ENCODE assay signal across 25 cellular contexts in genomic region chr10:48343871-48344598, GRCh38. TPM values are rescaled to one million over a fixed set of nuclear protein-coding genes. Genes with fewer than 3 reads are reported as not detected.
A peak's percentile ranks its signal among the peaks of the same experiment; 100 is the strongest.
DNase-seq lines count a peak whose midpoint lies in the region; ATAC-seq, FAIRE-seq and TF ChIP-seq lines count a peak whose summit lies in the region.
"Had no signal": no experiment of that assay in that cellular context is flagged by ENCODE, and none has a peak within 500 bp of the region (broad histone marks: within the 10 kb centered on the region; RNA-seq: fewer than 3 reads in every experiment).

No MANE protein-coding gene starts in this region.

- DNase-seq in left ventricle myocardium superior: no peak
- DNase-seq in right cardiac atrium: no peak
- peak; percentile 81 for DNase-seq in MM.1S
- no peak for DNase-seq in endodermal cell
- peak in 2 of 6 donors; percentile 26 to 46 for DNase-seq in pancreas
- DNase-seq in GM12891 (ENCODE audit: insufficient read length, low spot score): no peak
- no peak for DNase-seq in left colon
- no peak for DNase-seq in NCI-H510A treated with DMSO at 0.1 percent for 48 hours (lab: John Stamatoyannopoulos, UW)
- DNase-seq: activated CD4-positive, alpha-beta T cell treated with anti-CD3 and anti-CD28 coated beads for 36 hours; activated CD8-positive, alpha-beta memory T cell treated with anti-CD3 and anti-CD28 coated beads for 24 hours; activated T-cell treated with anti-CD3 and anti-CD28 coated beads, Interleukin-2, amount 50 U/mL, for 24 hours; C1 segment of cervical spinal cord; Caco-2; mesenchymal stem cell; naive thymus-derived CD4-positive, alpha-beta T cell; NCI-H2081; NCI-H524; occipital lobe; stimulated activated CD4-positive, alpha-beta T cell treated with anti-CD3 and anti-CD28 coated beads, Interleukin-2, amount 100 ng/mL, for 48 hours; uterus had no signal

- H3K9me3 Mint-ChIP-seq in endodermal cell: peaks cover 25% of the 10 kb centered on the region

- H3K9ac ChIP-seq in MM.1S (ENCODE audit: low read length): no peak overlapping the region
- H3K9ac ChIP-seq in endodermal cell (ENCODE audit: extremely low read depth, low read length, poor library complexity, severe bottlenecking): no peak overlapping the region

- peak overlapping the region; percentile 68 for H3K27ac Mint-ChIP-seq in endodermal cell
- H3K27ac Mint-ChIP-seq: activated CD4-positive, alpha-beta T cell treated with anti-CD3 and anti-CD28 coated beads for 36 hours; activated T-cell treated with anti-CD3 and anti-CD28 coated beads, Interleukin-2, amount 50 U/mL, for 24 hours; naive thymus-derived CD4-positive, alpha-beta T cell; stimulated activated memory B cell treated with anti-CD40 and anti-IgM and Interleukin-4, amounts not matched to agents 10 μg/mL and 1 μg/mL and 100 μg/mL, for 72 hours; T-helper 1 cell treated with Interleukin-12 subunit alpha and Interleukin-12 subunit beta and Interleukin-4 antibody, amounts not matched to agents 30 μg/mL and 1 μg/mL, for 36 hours had no signal

- FAIRE-seq in pancreas (lab: Jason Lieb, UNC): no peak
- FAIRE-seq in GM12891 (lab: Jason Lieb, UNC): no peak
- FAIRE-seq: bronchial epithelial cell, endometrium, RCC 7860 had no signal

- H3K9me2 ChIP-seq in MM.1S (replicated peaks; ENCODE audit: insufficient read depth, low read length): no peaks in the 10 kb centered on the region

- H3K9me3 ChIP-seq in right cardiac atrium (ENCODE audit: control insufficient read depth, low read length) (no peaks in the 10 kb centered on the region), MM.1S (replicated peaks; ENCODE audit: insufficient read depth, low read length) (no peaks in the 10 kb centered on the region), endodermal cell (ENCODE audit: control insufficient read depth, low read length) (peaks cover 13% of the 10 kb centered on the region), pancreas (no peaks in the 10 kb centered on the region)
- H3K9me3 ChIP-seq: uterus had no signal

- no peak overlapping the region for H3K27ac ChIP-seq in right cardiac atrium (ENCODE audit: low read length)
- H3K27ac ChIP-seq in MM.1S (ENCODE audit: low read length): peak overlapping the region; percentile 36; the same call in 1 of the 2 replicates
- no peak overlapping the region for H3K27ac ChIP-seq in endodermal cell (ENCODE audit: low read depth, low read length)
- no peak overlapping the region for H3K27ac ChIP-seq in pancreas
- H3K27ac ChIP-seq: uterus had no signal

- H3K4me1 ChIP-seq in right cardiac atrium (ENCODE audit: control insufficient read depth, insufficient read depth, low read length) (peaks cover 3% of the 10 kb centered on the region), MM.1S (ENCODE audit: low read length) (peaks cover 25% of the 10 kb centered on the region), endodermal cell (ENCODE audit: control insufficient read depth, insufficient read depth, low read length) (no peaks in the 10 kb centered on the region), pancreas (peaks cover 0 to 16% (median 7%) of the 10 kb centered on the region in 3 donors)
- H3K4me1 ChIP-seq: uterus had no signal

- H3K27me3 Mint-ChIP-seq in endodermal cell (ENCODE audit: insufficient read depth): no peaks in the 10 kb centered on the region
- H3K27me3 Mint-ChIP-seq: activated CD4-positive, alpha-beta T cell treated with anti-CD3 and anti-CD28 coated beads for 36 hours; activated T-cell treated with anti-CD3 and anti-CD28 coated beads, Interleukin-2, amount 50 U/mL, for 24 hours; naive thymus-derived CD4-positive, alpha-beta T cell; stimulated activated memory B cell treated with anti-CD40 and anti-IgM and Interleukin-4, amounts not matched to agents 10 μg/mL and 1 μg/mL and 100 μg/mL, for 72 hours had no signal

- TF ChIP-seq CTCF in MM.1S (IDR thresholded peaks at IDR 0.05; ENCODE audit: low read length) (no peak), endodermal cell (conservative IDR thresholded peaks at IDR 0.05) (no peak), pancreas (IDR thresholded peaks at IDR 0.05) (no peak)

- H3K36me3 ChIP-seq in MM.1S (replicated peaks; ENCODE audit: insufficient read depth, low read length) (no peaks in the 10 kb centered on the region), endodermal cell (ENCODE audit: control insufficient read depth, insufficient read depth, low read length) (no peaks in the 10 kb centered on the region), pancreas (no peaks in the 10 kb centered on the region)
- H3K36me3 ChIP-seq: uterus had no signal

- H3F3A ChIP-seq in MM.1S (ENCODE audit: insufficient read depth, low read length): peaks cover 14% of the 10 kb centered on the region

- intact Hi-C loops in left ventricle myocardium superior (cut with micrococcal nuclease) (no loop called here), right cardiac atrium (cut with DNase I) (no loop called here), pancreas (cut with DNase I) (no loop called here), left colon (cut with DNase I, micrococcal nuclease) (no loop called here)

- ATAC-seq in left ventricle myocardium superior: peak; percentile 9
- ATAC-seq in right cardiac atrium: no peak
- ATAC-seq in pancreas: peak in 3 of 4 donors; percentile 57 to 74 (median 71)
- no peak for ATAC-seq in left colon
- ATAC-seq: activated CD4-positive, alpha-beta T cell treated with anti-CD3 and anti-CD28 coated beads for 36 hours; naive thymus-derived CD4-positive, alpha-beta T cell; stimulated activated memory B cell treated with anti-CD40 and anti-IgM and Interleukin-4, amounts not matched to agents 10 μg/mL and 1 μg/mL and 100 μg/mL, for 72 hours had no signal

- 62% methylated on average over 4 of the region's 4 CpGs for WGBS in right cardiac atrium
- WGBS in endodermal cell (ENCODE audit: insufficient coverage in 1 of 2, insufficient read length in 1 of 2), 2 experiments: 96 to 100% methylated on average over 1 to 4 of the region's 4 CpGs
- 30 to 32% methylated on average over 4 of the region's 4 CpGs for WGBS in pancreas, 2 donors

- no peak overlapping the region for H2AFZ ChIP-seq in MM.1S (ENCODE audit: low read length)

- H3K27me3 ChIP-seq in right cardiac atrium (ENCODE audit: control insufficient read depth, insufficient read depth): no peaks in the 10 kb centered on the region
- no peaks in the 10 kb centered on the region for H3K27me3 ChIP-seq in MM.1S (replicated peaks; ENCODE audit: insufficient read depth, low read length)
- no peaks in the 10 kb centered on the region for H3K27me3 ChIP-seq in endodermal cell (ENCODE audit: control insufficient read depth, insufficient read depth, low read length, poor library complexity, severe bottlenecking)
- no peaks in the 10 kb centered on the region for H3K27me3 ChIP-seq in pancreas
- H3K27me3 ChIP-seq: uterus had no signal

- TF ChIP-seq POLR2A in GM12891 (IDR thresholded peaks at IDR 0.05; ENCODE audit: low read depth, low read length): no peak

- H3K36me3 Mint-ChIP-seq in endodermal cell (ENCODE audit: low read depth): peaks cover 30% of the 10 kb centered on the region

- H3K4me2 ChIP-seq in MM.1S (ENCODE audit: low read depth, low read length): peak overlapping the region; percentile 46

- peaks cover 8% of the 10 kb centered on the region; the same call in 1 of the 2 replicates for H3K79me2 ChIP-seq in MM.1S (ENCODE audit: low read length)

- H3K4me3 ChIP-seq in right cardiac atrium (ENCODE audit: low read length): no peak overlapping the region
- H3K4me3 ChIP-seq in MM.1S (ENCODE audit: low read length): no peak overlapping the region
- no peak overlapping the region for H3K4me3 ChIP-seq in endodermal cell (ENCODE audit: low read length)
- no peak overlapping the region for H3K4me3 ChIP-seq in pancreas
- H3K4me3 ChIP-seq: uterus had no signal

- H3K4me1 Mint-ChIP-seq in endodermal cell: peaks cover 26% of the 10 kb centered on the region

- H3K4me3 Mint-ChIP-seq in endodermal cell: no peak overlapping the region
- H3K4me3 Mint-ChIP-seq: activated CD4-positive, alpha-beta T cell treated with anti-CD3 and anti-CD28 coated beads for 36 hours; activated T-cell treated with anti-CD3 and anti-CD28 coated beads, Interleukin-2, amount 50 U/mL, for 24 hours; naive thymus-derived CD4-positive, alpha-beta T cell; stimulated activated memory B cell treated with anti-CD40 and anti-IgM and Interleukin-4, amounts not matched to agents 10 μg/mL and 1 μg/mL and 100 μg/mL, for 72 hours; T-helper 1 cell treated with Interleukin-12 subunit alpha and Interleukin-12 subunit beta and Interleukin-4 antibody, amounts not matched to agents 30 μg/mL and 1 μg/mL, for 36 hours had no signal

- H4K20me1 ChIP-seq in MM.1S (ENCODE audit: insufficient read depth, low read length): no peaks in the 10 kb centered on the region

TF ChIP-seq in GM12891, 5 proteins besides CTCF, POLR2A, EP300 and RAD21:
- TF ChIP-seq POLR2AphosphoS5 (IDR thresholded peaks at IDR 0.05; ENCODE audit: low read depth, low read length): no peak
- no peak for TF ChIP-seq POU2F2 (IDR thresholded peaks at IDR 0.05; ENCODE audit: low read depth, low read length)
- no peak for TF ChIP-seq TAF1 (IDR thresholded peaks at IDR 0.05; ENCODE audit: low read depth, low read length)
- no peak for TF ChIP-seq PAX5 (IDR thresholded peaks at IDR 0.05; ENCODE audit: insufficient read depth, low read length, severe bottlenecking)
- TF ChIP-seq SPI1 (IDR thresholded peaks at IDR 0.05; ENCODE audit: low read depth, low read length): no peak
TF ChIP-seq in GM12891: peak in this region for 0.

RNA-seq across cellular contexts. Expression of gene MAPK8, which starts 37.6 kb away (rescaled TPM):
- total RNA-seq in left ventricle myocardium superior: 38.4 TPM
- total RNA-seq in right cardiac atrium: 10 to 100 TPM; 31.5 to 35.5 (median 34.1) TPM
- polyA plus RNA-seq in right cardiac atrium: 9.4 TPM
- total RNA-seq in endodermal cell: 100 to 1,000 TPM in 1 of 2 donors, 10 to 100 TPM in 1; 84.2 to 146 TPM
- 65.8 TPM for polyA plus RNA-seq in endodermal cell (2013, experiment 1 of 2)
- polyA plus RNA-seq in endodermal cell (2013, experiment 2 of 2): 70.2 TPM
- total RNA-seq in pancreas: 10 to 100 TPM; 14.4 to 25.5 (median 17.9) TPM
- polyA plus RNA-seq in pancreas: 10 to 100 TPM in 1 of 2 donors, 1 to 10 TPM in 1; 4.0 to 12.8 TPM
- polyA plus RNA-seq in GM12891 (2012; ENCODE audit: low read depth, missing spikeins): 18.5 TPM
- 10 to 100 TPM; 43.1 to 50.9 TPM for total RNA-seq in left colon

Comparison
In these comparisons a context has a peak if more than half of its experiments do, and no peak if none do; other contexts are left out.
1. ATAC-seq: peak in left ventricle myocardium superior (single experiment) and pancreas (3 of 4); none in right cardiac atrium (0 of 2) and left colon (single experiment).